26 cellular contexts compared by ENCODE assay signal in genomic region chr1:238912148-238912547, GRCh38.
"Had no signal": no experiment of that assay in that cellular context is flagged by ENCODE, and none has a peak within 500 bp of the region (broad histone marks: within the 10 kb centered on the region; RNA-seq: fewer than 3 reads in every experiment).

No MANE protein-coding gene starts in this region.

- ATAC-seq: effector memory CD8-positive, alpha-beta T cell; esophagus mucosa; gastrocnemius medialis; heart right ventricle; left cardiac atrium; left lung; left ventricle myocardium superior; lower lobe of right lung; mucosa of descending colon had no signal

- H3K4me3 ChIP-seq: colonic mucosa, esophagus squamous epithelium, gastrocnemius medialis, heart right ventricle, left lung, lower lobe of right lung, mucosa of descending colon had no signal

- H3K27me3 ChIP-seq: colonic mucosa, esophagus squamous epithelium, gastrocnemius medialis, heart right ventricle, left lung had no signal

- H3K4me1 ChIP-seq: colonic mucosa, esophagus squamous epithelium, gastrocnemius medialis, heart right ventricle, left lung, lower lobe of right lung had no signal

- H3K27ac ChIP-seq: colonic mucosa, epithelial cell of prostate, esophagus squamous epithelium, gastrocnemius medialis, heart right ventricle, left lung, lower lobe of right lung had no signal

- H3K9me3 ChIP-seq: colonic mucosa, esophagus squamous epithelium, gastrocnemius medialis, heart right ventricle, left lung, lower lobe of right lung, mucosa of descending colon had no signal

- DNase-seq: colonic mucosa; cortex of kidney; effector CD8-positive, alpha-beta T cell; effector memory CD8-positive, alpha-beta T cell; endodermal cell; erythroblast; esophagus squamous epithelium; foreskin fibroblast; foreskin melanocyte; gastrocnemius medialis; glutamatergic neuron; head of caudate nucleus; heart right ventricle; hippocampal formation; left cardiac atrium; left lung; left ventricle myocardium superior; lower lobe of right lung; mesenchymal stem cell; mucosa of descending colon; naive B cell had no signal

- H3K36me3 ChIP-seq: colonic mucosa, esophagus squamous epithelium, gastrocnemius medialis, heart right ventricle, left lung, lower lobe of right lung had no signal

- FAIRE-seq: endometrium, islet of Langerhans, keratinocyte had no signal
